ENCODE assay signal across 8 cellular contexts in the genomic region with DNA sequence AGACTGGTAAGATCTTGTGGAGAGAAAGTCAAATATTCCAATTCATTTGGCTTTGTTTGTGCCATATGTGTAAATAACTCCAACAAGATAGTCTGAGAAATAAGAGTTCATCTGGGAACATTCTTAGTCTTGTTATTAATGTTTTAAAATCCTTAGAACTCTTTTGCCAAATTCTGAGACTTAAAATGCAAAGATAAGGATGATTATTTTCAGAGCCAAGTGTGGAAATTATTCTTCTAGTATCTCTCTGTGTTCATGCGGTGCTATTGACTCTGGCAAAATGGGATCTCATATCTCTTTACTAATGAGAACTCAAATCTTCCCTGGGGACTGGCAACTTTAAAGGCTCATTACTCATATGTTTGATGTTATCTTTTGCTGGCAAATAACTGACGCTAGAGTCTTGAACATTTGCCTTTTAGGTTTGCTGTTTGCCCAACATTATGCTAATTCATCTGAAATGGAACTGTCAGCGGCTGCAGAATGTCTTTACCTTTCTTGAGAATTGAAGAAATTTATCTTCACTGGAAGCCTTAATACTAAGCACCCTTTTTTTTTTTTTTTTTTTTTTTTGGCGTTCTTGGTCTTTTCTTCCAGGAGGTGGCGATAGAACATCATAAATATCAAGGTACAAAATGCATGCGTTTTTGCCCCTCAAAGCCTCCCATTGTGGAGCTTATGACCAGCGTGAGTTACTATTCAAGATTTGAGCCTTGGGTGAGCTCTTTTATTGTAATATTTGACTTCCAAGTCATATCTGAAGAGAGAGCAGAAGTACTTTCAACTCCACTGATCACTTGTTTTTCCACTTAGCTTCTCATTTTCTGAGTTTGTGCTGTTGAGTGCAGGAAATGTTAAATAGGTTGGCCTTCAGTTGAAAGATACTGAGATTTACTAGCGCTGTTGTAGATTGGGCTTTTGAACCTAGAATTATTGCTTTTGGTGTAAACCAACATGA.
DNase-seq lines count a peak whose midpoint lies in the region; ATAC-seq and TF ChIP-seq lines count a peak whose summit lies in the region.

No MANE protein-coding gene starts in this region.

- peaks cover 55% of the 10 kb centered on the region for H3K4me1 ChIP-seq in osteoblast (ENCODE audit: insufficient read depth, low read length)

- peak overlapping the region; percentile 72 for H3K4me2 ChIP-seq in osteoblast (ENCODE audit: insufficient read depth, low read length)

- H2AFZ ChIP-seq in osteoblast (ENCODE audit: low read length) = no peak overlapping the region

- H3K36me3 ChIP-seq in osteoblast (ENCODE audit: insufficient read depth, low read length) = no peaks in the 10 kb centered on the region

- no peaks in the 10 kb centered on the region for H3K36me3 Mint-ChIP-seq in CD4-positive, alpha-beta T cell (ENCODE audit: low read depth)
- H3K36me3 Mint-ChIP-seq in T-helper 17 cell (ENCODE audit: low read depth) = peaks cover 3% of the 10 kb centered on the region

- peak in 1 of 10 experiments; percentile 4 for DNase-seq in CD4-positive, alpha-beta T cell
- peak; percentile 38 for DNase-seq in NCI-H1436 treated with DMSO at 0.1 percent for 48 hours (lab: John Stamatoyannopoulos, UW)
- DNase-seq in T-helper 17 cell = no peak
- peak; percentile 47 for DNase-seq in fibroblast of the conjunctiva (ENCODE audit: low read depth)
- DNase-seq in osteoblast (ENCODE audit: insufficient read length, low spot score, missing footprints) = no peak

- no peak overlapping the region for H3K27ac Mint-ChIP-seq in CD4-positive, alpha-beta T cell
- H3K27ac Mint-ChIP-seq in T-helper 17 cell = no peak overlapping the region

- H3K27ac ChIP-seq in CD4-positive, alpha-beta T cell (ENCODE audit: low read depth, low read length) = no peak overlapping the region
- H3K27ac ChIP-seq in osteoblast (ENCODE audit: low read depth, low read length) = peak overlapping the region; percentile 80

- peak overlapping the region; percentile 11 for H3K4me3 Mint-ChIP-seq in CD4-positive, alpha-beta T cell
- no peak overlapping the region for H3K4me3 Mint-ChIP-seq in T-helper 17 cell

- H3K9me3 ChIP-seq in CD4-positive, alpha-beta T cell (ENCODE audit: control insufficient read depth, low read length) = no peaks in the 10 kb centered on the region
- H3K9me3 ChIP-seq in T-helper 17 cell (ENCODE audit: control insufficient read depth, low read length, poor library complexity, severe bottlenecking) (no peaks in the 10 kb centered on the region), osteoblast (ENCODE audit: low read depth, low read length) (no peaks in the 10 kb centered on the region)

- no peaks in the 10 kb centered on the region for H3K79me2 ChIP-seq in osteoblast (ENCODE audit: insufficient read depth, low read length)

- no peaks in the 10 kb centered on the region for H3K9me3 Mint-ChIP-seq in CD4-positive, alpha-beta T cell

- H3K27me3 Mint-ChIP-seq in CD4-positive, alpha-beta T cell = no peaks in the 10 kb centered on the region
- H3K27me3 Mint-ChIP-seq in T-helper 17 cell = peaks cover 5% of the 10 kb centered on the region

- TF ChIP-seq CTCF in CD4-positive, alpha-beta T cell (IDR thresholded peaks at IDR 0.05) = peak; percentile 87
- TF ChIP-seq CTCF in osteoblast (IDR thresholded peaks at IDR 0.05; ENCODE audit: extremely low read depth, low read depth, low read length) = peak; percentile 69

- POLR2A ChIA-PET in CD4-positive, alpha-beta T cell (lab: Charles Lee) = interaction anchor here (0.8 to 3.0 kb wide), 9 partner anchors 250 to 976 kb away, joined by 3 to 23 read pairs (median 5); partner anchors contain the start of gene DYRK2

- peaks cover 13% of the 10 kb centered on the region for H3K4me1 Mint-ChIP-seq in CD4-positive, alpha-beta T cell (ENCODE audit: low read depth)
- peaks cover 9% of the 10 kb centered on the region for H3K4me1 Mint-ChIP-seq in T-helper 17 cell

- H4K20me1 ChIP-seq in osteoblast (ENCODE audit: insufficient read depth, low read length) = no peaks in the 10 kb centered on the region

- no peaks in the 10 kb centered on the region for H3K27me3 ChIP-seq in CD4-positive, alpha-beta T cell (ENCODE audit: control insufficient read depth, insufficient read depth, low read length)
- H3K27me3 ChIP-seq in osteoblast (ENCODE audit: insufficient read depth, low read length) = no peaks in the 10 kb centered on the region

- ATAC-seq in CD4-positive, alpha-beta T cell (ENCODE audit: poor library complexity) = peak; percentile 66
- ATAC-seq in GM18868 (IDR thresholded peaks at IDR 0.05; ENCODE audit: unreplicated experiment) (peak; percentile 34), T-helper 17 cell (peak; percentile 69), HG02973 (IDR thresholded peaks at IDR 0.05; ENCODE audit: unreplicated experiment) (no peak), GM18870 (IDR thresholded peaks at IDR 0.05; ENCODE audit: unreplicated experiment) (no peak)

- H3K4me3 ChIP-seq in osteoblast (ENCODE audit: insufficient read depth, low read length) = peak overlapping the region; percentile 43

- CTCF ChIA-PET in CD4-positive, alpha-beta T cell (lab: Charles Lee) = interaction anchor here (0.6 to 6.1 kb wide), 33 partner anchors 10 to 1487 kb away, joined by 3 to 57 read pairs (median 4); partner anchors contain the start of gene DYRK2

- intact Hi-C loops in CD4-positive, alpha-beta T cell (cut with DNase I, micrococcal nuclease) = loop anchor here (1.0 to 5.0 kb wide), 9 partner anchors 87 to 962 kb away; no protein-coding TSS in a partner anchor

Comparison
In these comparisons a context has a peak if more than half of its experiments do, and no peak if none do; other contexts are left out.
1. ATAC-seq: peak in CD4-positive, alpha-beta T cell (single experiment), GM18868 (single experiment) and T-helper 17 cell (single experiment); none in HG02973 (single experiment) and GM18870 (single experiment).
2. DNase-seq: peak in NCI-H1436 treated with DMSO at 0.1 percent for 48 hours (single experiment) and fibroblast of the conjunctiva (single experiment); none in T-helper 17 cell (0 of 3) and osteoblast (single experiment).